In genomic region chr6:34791842-34792604, GRCh38 we compare ENCODE assay signal across 1 cellular context.
TF ChIP-seq lines count a peak whose summit lies in the region.

Gene BLTP3A (plus strand): TSS chr6:34792083. CDS start chr6:34792251, 168 bp downstream.

TF ChIP-seq in HepG2, 621 proteins besides CTCF, POLR2A, EP300 and RAD21 (continued from another document and continues in another):
- TF ChIP-seq ZNF318 (CRISPR knock-in tag; IDR thresholded peaks at IDR 0.05) (no peak), BCL6 (CRISPR knock-in tag; IDR thresholded peaks at IDR 0.05) (peak; percentile 11; the same call in 1 of the 2 replicates), HOXA3 (CRISPR knock-in tag; IDR thresholded peaks at IDR 0.05) (peak; percentile 79; the same call in 1 of the 2 replicates), TIGD3 (CRISPR knock-in tag; IDR thresholded peaks at IDR 0.05; ENCODE audit: borderline replicate concordance) (no peak), KAT7 (CRISPR knock-in tag; IDR thresholded peaks at IDR 0.05; ENCODE audit: borderline replicate concordance) (peak; percentile 84; the same call in 1 of the 2 replicates), ZNF777 (CRISPR knock-in tag; IDR thresholded peaks at IDR 0.05) (no peak), ZNF577 (CRISPR knock-in tag; IDR thresholded peaks at IDR 0.05; ENCODE audit: borderline replicate concordance, low read depth) (no peak), BHLHE40 (IDR thresholded peaks at IDR 0.05; ENCODE audit: low read length) (no peak), ZNF501 (CRISPR knock-in tag; IDR thresholded peaks at IDR 0.05) (no peak), NFATC3 (CRISPR knock-in tag; IDR thresholded peaks at IDR 0.05) (no peak), SIN3A (IDR thresholded peaks at IDR 0.05; ENCODE audit: borderline replicate concordance, low read depth, low read length) (peak; percentile 60; the same call in 1 of the 2 replicates), ZNF704 (CRISPR knock-in tag; IDR thresholded peaks at IDR 0.05; ENCODE audit: borderline replicate concordance) (no peak), RCOR2 (CRISPR knock-in tag; IDR thresholded peaks at IDR 0.05) (no peak), ZNF350 (CRISPR knock-in tag; IDR thresholded peaks at IDR 0.05; ENCODE audit: borderline replicate concordance, low read depth) (0 out of 2 replicates have a peak, but pooled peaks have one; percentile 8), MAFG (CRISPR knock-in tag; IDR thresholded peaks at IDR 0.05) (peak; percentile 55; the same call in 1 of the 2 replicates), ZNF333 (CRISPR knock-in tag; IDR thresholded peaks at IDR 0.05; ENCODE audit: borderline replicate concordance) (peak; percentile 80; the same call in 1 of the 2 replicates), ZBTB43 (CRISPR knock-in tag; conservative IDR thresholded peaks at IDR 0.05) (peak; percentile 71), ZSCAN21 (CRISPR knock-in tag; IDR thresholded peaks at IDR 0.05; ENCODE audit: borderline replicate concordance) (peak; percentile 50; the same call in 1 of the 2 replicates), HOXA5 (CRISPR knock-in tag; IDR thresholded peaks at IDR 0.05) (0 out of 2 replicates have a peak, but pooled peaks have one; percentile 60), ZNF383 (CRISPR knock-in tag; IDR thresholded peaks at IDR 0.05; ENCODE audit: borderline replicate concordance) (no peak), ZNF747 (CRISPR knock-in tag; IDR thresholded peaks at IDR 0.05; ENCODE audit: borderline replicate concordance) (no peak; the same call in none of the 2 replicates), ARNT2 (CRISPR knock-in tag; IDR thresholded peaks at IDR 0.05; ENCODE audit: low read depth) (peak; percentile 37), CHCHD3 (CRISPR knock-in tag; IDR thresholded peaks at IDR 0.05) (peak; percentile 90; the same call in 1 of the 2 replicates), MIXL1 (CRISPR knock-in tag; IDR thresholded peaks at IDR 0.05) (no peak), PREB (CRISPR knock-in tag; IDR thresholded peaks at IDR 0.05) (no peak), SNAPC4 (CRISPR knock-in tag; IDR thresholded peaks at IDR 0.05) (peak; percentile 69; the same call in 1 of the 2 replicates), ZNF557 (CRISPR knock-in tag; IDR thresholded peaks at IDR 0.05) (no peak), ZNF567 (CRISPR knock-in tag; IDR thresholded peaks at IDR 0.05; ENCODE audit: borderline replicate concordance) (no peak), RFX1 (IDR thresholded peaks at IDR 0.05) (no peak), PAX8 (CRISPR knock-in tag; IDR thresholded peaks at IDR 0.05; ENCODE audit: borderline replicate concordance) (no peak), GATAD1 (CRISPR knock-in tag; IDR thresholded peaks at IDR 0.05) (no peak), ZNF773 (CRISPR knock-in tag; IDR thresholded peaks at IDR 0.05; ENCODE audit: borderline replicate concordance) (peak; percentile 71; the same call in 1 of the 2 replicates), PTBP1 (IDR thresholded peaks at IDR 0.05; ENCODE audit: low read depth, low read length, poor library complexity, severe bottlenecking) (no peak), MYC (CRISPR knock-in tag; IDR thresholded peaks at IDR 0.05; ENCODE audit: borderline replicate concordance) (peak; percentile 83), ZXDC (CRISPR knock-in tag; IDR thresholded peaks at IDR 0.05) (no peak; the same call in 1 of the 2 replicates), NFRKB (IDR thresholded peaks at IDR 0.05) (no peak)
